31 cellular contexts compared by ENCODE assay signal in genomic region chr1:206025283-206025820, GRCh38. TPM values are rescaled to one million over a fixed set of nuclear protein-coding genes. Genes with fewer than 3 reads are reported as not detected.
"Had no signal": no experiment of that assay in that cellular context is flagged by ENCODE, and none has a peak within 500 bp of the region (broad histone marks: within the 10 kb centered on the region; RNA-seq: fewer than 3 reads in every experiment).

No MANE protein-coding gene starts in this region.

- H3K4me3 ChIP-seq: body of pancreas, esophagus muscularis mucosa, heart left ventricle, right atrium auricular region, smooth muscle cell, tibial artery had no signal

- H3K9me3 ChIP-seq: body of pancreas, esophagus muscularis mucosa, heart left ventricle, right atrium auricular region, tibial artery had no signal

- FAIRE-seq: endothelial cell of umbilical vein had no signal

- DNase-seq: activated CD4-positive, alpha-beta T cell treated with anti-CD3 and anti-CD28 coated beads for 36 hours; activated CD4-positive, CD25-positive, alpha-beta regulatory T cell; activated CD8-positive, alpha-beta memory T cell treated with anti-CD3 and anti-CD28 coated beads, Interleukin-2, amount 10 ng/mL, durations not matched to agents 7 days and 5 days; activated CD8-positive, alpha-beta T cell treated with anti-CD3 and anti-CD28 coated beads, Interleukin-2, amount 10 ng/mL, durations not matched to agents 7 days and 5 days; activated naive CD4-positive, alpha-beta T cell; activated T-cell treated with anti-CD3 and anti-CD28 coated beads, Interleukin-2, amount 50 U/mL, for 48 hours; body of pancreas; cortex of kidney; heart left ventricle; hypothalamus; kidney glomerular epithelial cell; naive thymus-derived CD4-positive, alpha-beta T cell; occipital lobe; stimulated activated CD4-positive, alpha-beta T cell treated with anti-CD3 and anti-CD28 coated beads, Interleukin-1b, Interleukin-23, amount 100 ng/mL, for 48 hours; stimulated activated CD4-positive, alpha-beta T cell treated with anti-CD3 and anti-CD28 coated beads, Interleukin-4, amount 100 ng/mL, for 4 hours; stimulated activated CD8-positive, alpha-beta memory T cell treated with anti-CD3 and anti-CD28 coated beads, Interleukin-4, amount 100 ng/mL, for 48 hours; stimulated activated naive CD8-positive, alpha-beta T cell treated with anti-CD3 and anti-CD28 coated beads, Interleukin-15, amount 100 ng/mL, for 72 hours; T-helper 1 cell; tibial artery had no signal

- H3K4me1 ChIP-seq: body of pancreas, esophagus muscularis mucosa, right atrium auricular region, tibial artery had no signal

- H3K27ac ChIP-seq: body of pancreas, esophagus muscularis mucosa, foreskin keratinocyte, heart left ventricle, right atrium auricular region, tibial artery had no signal

- H3K36me3 ChIP-seq: esophagus muscularis mucosa, heart left ventricle, right atrium auricular region, tibial artery had no signal

- H3K27me3 ChIP-seq: body of pancreas, foreskin keratinocyte, right atrium auricular region had no signal

RNA-seq across cellular contexts. Expression of gene CTSE, which starts 1.7 kb away (rescaled TPM):
- total RNA-seq: activated CD4-positive, alpha-beta T cell treated with anti-CD3 and anti-CD28 coated beads for 36 hours; activated CD8-positive, alpha-beta memory T cell treated with anti-CD3 and anti-CD28 coated beads, Interleukin-2, amount 10 ng/mL, durations not matched to agents 7 days and 5 days; activated CD8-positive, alpha-beta T cell treated with anti-CD3 and anti-CD28 coated beads, Interleukin-2, amount 10 ng/mL, durations not matched to agents 7 days and 5 days; activated naive CD4-positive, alpha-beta T cell treated with anti-CD3 and anti-CD28 coated beads, Interleukin-2, amount 50 U/mL, for 72 hours; cardiac septum; chondrocyte; endothelial cell of umbilical vein; left lobe of liver; mesothelial cell of epicardium; naive thymus-derived CD4-positive, alpha-beta T cell; neural crest cell; occipital lobe; smooth muscle cell had no signal

RNA-seq across cellular contexts. Expression of gene RAB7B, which starts 22.2 kb away (rescaled TPM):
- total RNA-seq: activated CD4-positive, alpha-beta T cell treated with anti-CD3 and anti-CD28 coated beads for 36 hours; activated CD8-positive, alpha-beta memory T cell treated with anti-CD3 and anti-CD28 coated beads, Interleukin-2, amount 10 ng/mL, durations not matched to agents 7 days and 5 days; activated CD8-positive, alpha-beta T cell treated with anti-CD3 and anti-CD28 coated beads, Interleukin-2, amount 10 ng/mL, durations not matched to agents 7 days and 5 days; activated naive CD4-positive, alpha-beta T cell treated with anti-CD3 and anti-CD28 coated beads, Interleukin-2, amount 50 U/mL, for 72 hours; endothelial cell of umbilical vein had no signal

RNA-seq across cellular contexts. Expression of gene RHEX, which starts 27.6 kb away (rescaled TPM):
- total RNA-seq: activated CD4-positive, alpha-beta T cell treated with anti-CD3 and anti-CD28 coated beads for 36 hours; activated CD8-positive, alpha-beta memory T cell treated with anti-CD3 and anti-CD28 coated beads, Interleukin-2, amount 10 ng/mL, durations not matched to agents 7 days and 5 days; activated CD8-positive, alpha-beta T cell treated with anti-CD3 and anti-CD28 coated beads, Interleukin-2, amount 10 ng/mL, durations not matched to agents 7 days and 5 days; activated naive CD4-positive, alpha-beta T cell treated with anti-CD3 and anti-CD28 coated beads, Interleukin-2, amount 50 U/mL, for 72 hours; chondrocyte; endothelial cell of umbilical vein; foreskin keratinocyte; mesothelial cell of epicardium; occipital lobe; pulmonary artery endothelial cell; right atrium auricular region; smooth muscle cell had no signal
